Comparison of ENCODE assay signal across 8 cellular contexts in genomic region chr22:37020192-37020479, GRCh38. TPM values are rescaled to one million over a fixed set of nuclear protein-coding genes. Genes with fewer than 3 reads are reported as not detected.
DNase-seq lines count a peak whose midpoint lies in the region; ATAC-seq and TF ChIP-seq lines count a peak whose summit lies in the region.

No MANE protein-coding gene starts in this region.

- H3K27ac ChIP-seq in VCaP (peak overlapping the region; percentile 96), neutrophil (peak overlapping the region; percentile 91)

- H3K4me3 ChIP-seq in fibroblast of villous mesenchyme (ENCODE audit: low read depth, low read length) = peak overlapping the region; percentile 86
- peak overlapping the region; percentile 89 to 91 for H3K4me3 ChIP-seq in neutrophil (ENCODE audit: low read depth in 1 of 2, low read length in 1 of 2)

- no peak for TF ChIP-seq CTCF in VCaP (conservative IDR thresholded peaks at IDR 0.05)
- no peak for TF ChIP-seq CTCF in fibroblast of villous mesenchyme (IDR thresholded peaks at IDR 0.05; ENCODE audit: insufficient read depth, low read depth, low read length)
- TF ChIP-seq CTCF in neutrophil (IDR thresholded peaks at IDR 0.05) = no peak

- H3K9me3 ChIP-seq in neutrophil = no peaks in the 10 kb centered on the region

- peaks cover 34 to 37% of the 10 kb centered on the region in 2 experiments for H3K4me1 ChIP-seq in neutrophil (ENCODE audit: control insufficient read depth in 1 of 2, insufficient read depth in 1 of 2, low read depth in 1 of 2, low read length in 1 of 2)

- peaks cover 24% of the 10 kb centered on the region for H3K36me3 ChIP-seq in neutrophil

- H3K27me3 ChIP-seq in neutrophil = no peaks in the 10 kb centered on the region

- in situ Hi-C loops in G401 (cut with HindIII; ENCODE audit: low sequenced_read_pairs) = no loop called here

- peak; percentile 22 for ATAC-seq in HG02970 (IDR thresholded peaks at IDR 0.05; ENCODE audit: low FRiP score, unreplicated experiment)
- ATAC-seq in GM18517 (IDR thresholded peaks at IDR 0.05; ENCODE audit: unreplicated experiment) = no peak

- peak; percentile 13 for DNase-seq in CD1c-positive myeloid dendritic cell (ENCODE audit: extremely low spot score)
- peak; percentile 51 for DNase-seq in fibroblast of villous mesenchyme (ENCODE audit: low read depth)
- no peak for DNase-seq in activated CD8-positive, alpha-beta memory T cell treated with anti-CD3 and anti-CD28 coated beads for 24 hours
- no peak for DNase-seq in G401 (ENCODE audit: low spot score)

RNA-seq across cellular contexts. Expression of gene MPST, which starts 0.6 kb away (rescaled TPM):
- total RNA-seq in fibroblast of villous mesenchyme = 64.3 and 94.1 TPM in 2 replicates
- 177 and 203 TPM in 2 replicates for total RNA-seq in G401 (2014; rRNA removed; shearing (Covaris generic))

RNA-seq across cellular contexts. Expression of gene TST, which starts 0.9 kb away (rescaled TPM):
- 45.4 and 54.4 TPM in 2 replicates for total RNA-seq in fibroblast of villous mesenchyme
- 43.2 and 58.2 TPM in 2 replicates for total RNA-seq in G401 (2014; rRNA removed; shearing (Covaris generic))

RNA-seq across cellular contexts. Expression of gene KCTD17, which starts 31.4 kb away (rescaled TPM):
- 28.9 and 34.1 TPM in 2 replicates for total RNA-seq in fibroblast of villous mesenchyme
- total RNA-seq in G401 (2014; rRNA removed; shearing (Covaris generic)) = 24.9 and 30.0 TPM in 2 replicates

Comparison
In these comparisons a context has a peak if more than half of its experiments do, and no peak if none do; other contexts are left out.
1. DNase-seq: peak in CD1c-positive myeloid dendritic cell (single experiment) and fibroblast of villous mesenchyme (single experiment); none in activated CD8-positive, alpha-beta memory T cell treated with anti-CD3 and anti-CD28 coated beads for 24 hours (single experiment) and G401 (single experiment).